Comparison of ENCODE assay signal across 8 cellular contexts in genomic region chr19:12550205-12550604, GRCh38. TPM values are rescaled to one million over a fixed set of nuclear protein-coding genes. Genes with fewer than 3 reads are reported as not detected.
DNase-seq lines count a peak whose midpoint lies in the region; ATAC-seq and TF ChIP-seq lines count a peak whose summit lies in the region.
"Not testable (repeated sequence)": the region's sequence is repeated elsewhere in the genome, so short reads cannot be mapped to it uniquely, and the experiment has no call there.

No MANE protein-coding gene starts in this region.

- not testable (repeated sequence) for H3K9me3 ChIP-seq in HUES64 (ENCODE audit: insufficient read depth, low read depth, low read length); SJSA1 (replicated peaks); suprapubic skin

- H3K9me3 Mint-ChIP-seq in activated naive CD8-positive, alpha-beta T cell treated with anti-CD3 and anti-CD28 coated beads, Interleukin-2, amount 50 U/mL, for 24 hours; endothelial cell (ENCODE audit: unreplicated experiment); immature natural killer cell; neural crest cell: not testable (repeated sequence)

- not testable (repeated sequence) for H3K27me3 ChIP-seq in HUES64 (ENCODE audit: insufficient read depth, low read length); SJSA1 (replicated peaks); suprapubic skin

- peaks cover 12% of the 10 kb centered on the region; the same call in 1 of the 2 replicates for H3K36me3 ChIP-seq in HUES64 (ENCODE audit: insufficient read depth, low read length)
- H3K36me3 ChIP-seq in SJSA1, result peaks cover 44% of the 10 kb centered on the region
- not testable (repeated sequence) for H3K36me3 ChIP-seq in suprapubic skin

- not testable (repeated sequence) for H3K27me3 Mint-ChIP-seq in activated naive CD8-positive, alpha-beta T cell treated with anti-CD3 and anti-CD28 coated beads, Interleukin-2, amount 50 U/mL, for 24 hours; neural crest cell (ENCODE audit: low read depth)
- H3K27me3 Mint-ChIP-seq in endothelial cell (ENCODE audit: unreplicated experiment) (peaks cover 12% of the 10 kb centered on the region), immature natural killer cell (ENCODE audit: low read depth in 3 of 3) (peaks cover 3 to 12% (median 3%) of the 10 kb centered on the region in 3 donors)

- WGBS in HUES64, result 74% methylated on average over 18 of the region's 18 CpGs
- 62% methylated on average over 18 of the region's 18 CpGs for WGBS in suprapubic skin

- DNase-seq in SJSA1 (ENCODE audit: low read depth in 1 of 2, low spot score in 2 of 2); activated naive CD8-positive, alpha-beta T cell treated with anti-CD3 and anti-CD28 coated beads, Interleukin-2, amount 50 U/mL, for 24 hours; endothelial cell (ENCODE audit: low spot score); immature natural killer cell; neural crest cell (ENCODE audit: low read depth, low spot score); suprapubic skin (ENCODE audit: low spot score in 2 of 2): not testable (repeated sequence)

- ATAC-seq in activated naive CD8-positive, alpha-beta T cell treated with anti-CD3 and anti-CD28 coated beads, Interleukin-2, amount 50 U/mL, for 24 hours, result not testable (repeated sequence)

- H3K27ac Mint-ChIP-seq in activated naive CD8-positive, alpha-beta T cell treated with anti-CD3 and anti-CD28 coated beads, Interleukin-2, amount 50 U/mL, for 24 hours, result peak overlapping the region; percentile 83
- H3K27ac Mint-ChIP-seq in endothelial cell (ENCODE audit: unreplicated experiment) (peak overlapping the region; percentile 97), immature natural killer cell (peak overlapping the region; percentile 88 to 96 (median 94))
- H3K27ac Mint-ChIP-seq in neural crest cell (ENCODE audit: unreplicated experiment), result not testable (repeated sequence)

- peak overlapping the region; percentile 94 for H3K9ac ChIP-seq in HUES64 (ENCODE audit: low read depth, low read length)

- TF ChIP-seq POLR2A in suprapubic skin (IDR thresholded peaks at IDR 0.05), result not testable (repeated sequence)

- not testable (repeated sequence) for H3K4me1 ChIP-seq in HUES64 (ENCODE audit: insufficient read depth, low read length); SJSA1 (replicated peaks)
- H3K4me1 ChIP-seq in suprapubic skin, result peaks cover 27% of the 10 kb centered on the region

- TF ChIP-seq CTCF in C4-2B (conservative IDR thresholded peaks at IDR 0.05); endothelial cell (IDR thresholded peaks at IDR 0.05; ENCODE audit: unreplicated experiment); neural crest cell (conservative IDR thresholded peaks at IDR 0.05); suprapubic skin (IDR thresholded peaks at IDR 0.05): not testable (repeated sequence)

- H3K4me3 Mint-ChIP-seq in activated naive CD8-positive, alpha-beta T cell treated with anti-CD3 and anti-CD28 coated beads, Interleukin-2, amount 50 U/mL, for 24 hours, result peak overlapping the region; percentile 99
- H3K4me3 Mint-ChIP-seq in endothelial cell (ENCODE audit: unreplicated experiment) (peak overlapping the region; percentile 97), immature natural killer cell (peak overlapping the region; percentile 95 to 99 (median 97)), neural crest cell (peak overlapping the region; percentile 90)

- peak overlapping the region; percentile 99 for H3K4me3 ChIP-seq in HUES64 (ENCODE audit: low read length)
- peak overlapping the region; percentile 93 for H3K4me3 ChIP-seq in SJSA1
- peak overlapping the region; percentile 66 for H3K4me3 ChIP-seq in suprapubic skin

- H3K27ac ChIP-seq in C4-2B (peak overlapping the region; percentile 94; the same call in 1 of the 2 replicates), HUES64 (ENCODE audit: low read depth, low read length) (peak overlapping the region; percentile 99; the same call in 1 of the 2 replicates), suprapubic skin (peak overlapping the region; percentile 91)
- H3K27ac ChIP-seq in SJSA1, result not testable (repeated sequence)

- peaks cover 52% of the 10 kb centered on the region for H3K4me1 Mint-ChIP-seq in activated naive CD8-positive, alpha-beta T cell treated with anti-CD3 and anti-CD28 coated beads, Interleukin-2, amount 50 U/mL, for 24 hours
- H3K4me1 Mint-ChIP-seq in endothelial cell (ENCODE audit: unreplicated experiment), result peaks cover 25% of the 10 kb centered on the region
- peaks cover 60 to 72% of the 10 kb centered on the region in 2 donors for H3K4me1 Mint-ChIP-seq in immature natural killer cell
- peaks cover 26% of the 10 kb centered on the region for H3K4me1 Mint-ChIP-seq in neural crest cell

- H3K36me3 Mint-ChIP-seq in activated naive CD8-positive, alpha-beta T cell treated with anti-CD3 and anti-CD28 coated beads, Interleukin-2, amount 50 U/mL, for 24 hours (ENCODE audit: low read depth), result peaks cover 25% of the 10 kb centered on the region
- H3K36me3 Mint-ChIP-seq in endothelial cell (ENCODE audit: low read depth, unreplicated experiment) (peaks cover 36% of the 10 kb centered on the region), neural crest cell (ENCODE audit: low read depth) (peaks cover 26% of the 10 kb centered on the region)
- not testable (repeated sequence) for H3K36me3 Mint-ChIP-seq in immature natural killer cell

- TF ChIP-seq EP300 in suprapubic skin (IDR thresholded peaks at IDR 0.05), result not testable (repeated sequence)

RNA-seq across cellular contexts. Expression of gene ZNF564, which starts 1.1 kb away (rescaled TPM):
- polyA plus RNA-seq in HUES64 (2013, experiment 1 of 2), result 5.1 TPM
- polyA plus RNA-seq in HUES64 (2013, experiment 2 of 2), result 6.3 TPM
- total RNA-seq in SJSA1 (2014; rRNA removed; shearing (Covaris generic)), result 3.3 and 5.4 TPM in 2 replicates
- total RNA-seq in endothelial cell (ENCODE audit: unreplicated experiment) (18.8 TPM), neural crest cell (9.9 and 10.7 TPM in 2 replicates), suprapubic skin (10 to 100 TPM in 1 of 4 donors, 1 to 10 TPM in 3; 5.6 to 17.4 (median 7.6) TPM)
- 10 to 100 TPM; 14.0 to 22.6 (median 16.2) TPM for polyA plus RNA-seq in immature natural killer cell
